ENCODE assay signal across 17 cellular contexts in the genomic region with DNA sequence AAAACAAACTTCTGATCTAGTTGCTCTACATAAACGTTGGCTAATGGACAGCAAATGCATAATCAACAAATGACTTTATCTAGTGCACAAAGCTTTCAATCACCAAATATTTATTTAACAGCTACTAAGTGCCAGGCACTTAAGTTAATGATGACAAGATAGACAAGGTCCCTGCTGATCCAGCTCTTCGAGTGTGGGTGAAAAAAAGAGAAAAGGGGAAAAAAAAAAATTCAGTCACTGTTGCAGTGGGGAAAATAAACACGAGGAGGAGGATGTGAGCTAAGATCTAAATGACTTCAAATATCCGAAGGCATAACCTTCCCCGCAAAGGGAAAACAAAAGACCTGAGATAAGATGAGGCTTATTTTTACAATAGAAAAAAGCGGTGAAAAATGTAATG. TPM values are rescaled to one million over a fixed set of nuclear protein-coding genes. Genes with fewer than 3 reads are reported as not detected.
A peak's percentile ranks its signal among the peaks of the same experiment; 100 is the strongest.
DNase-seq lines count a peak whose midpoint lies in the region; ATAC-seq and TF ChIP-seq lines count a peak whose summit lies in the region.
"Had no signal": no experiment of that assay in that cellular context is flagged by ENCODE, and none has a peak within 500 bp of the region (broad histone marks: within the 10 kb centered on the region; RNA-seq: fewer than 3 reads in every experiment).

No MANE protein-coding gene starts in this region.

- DNase-seq in T-helper 2 cell treated with Interferon-gamma antibody and Interleukin-4, amounts not matched to agents 5 μg/mL and 100 μg/mL, for 36 hours (ENCODE audit: low spot score), result no peak
- DNase-seq in T-helper 2 cell (no peak), mesenchymal stem cell (peak; percentile 8), NK-92 (lab: John Stamatoyannopoulos, UW; ENCODE audit: unreplicated experiment) (no peak)
- no peak for DNase-seq in activated CD8-positive, alpha-beta T cell treated with anti-CD3 and anti-CD28 coated beads for 36 hours
- no peak for DNase-seq in effector CD4-positive, alpha-beta T cell
- DNase-seq: activated CD4-positive, alpha-beta memory T cell treated with anti-CD3 and anti-CD28 coated beads, Interleukin-2, amount 10 ng/mL, durations not matched to agents 7 days and 5 days; activated naive CD4-positive, alpha-beta T cell treated with anti-CD3 and anti-CD28 coated beads for 36 hours; caudate nucleus; DND-41; left colon; NCI-H1436 treated with DMSO at 0.1 percent for 48 hours; SHP77 treated with DMSO at 0.1 percent for 48 hours; spleen had no signal

- no peak overlapping the region for H4K8ac ChIP-seq in mesenchymal stem cell (ENCODE audit: low read length)

- intact Hi-C loops in activated CD8-positive, alpha-beta T cell treated with anti-CD3 and anti-CD28 coated beads for 36 hours (cut with micrococcal nuclease), result no loop called here

- H2BK120ac ChIP-seq in mesenchymal stem cell (ENCODE audit: low read depth, low read length), result no peak overlapping the region

- CTCF ChIA-PET in HEK293 (lab: Yijun Ruan, JAX), result interaction anchor here (0.7 to 0.9 kb wide), 2 partner anchors 11 to 40 kb away, joined by 3 to 4 read pairs; no protein-coding TSS in a partner anchor
- CTCF ChIA-PET in activated CD8-positive, alpha-beta T cell treated with anti-CD3 and anti-CD28 coated beads for 36 hours (lab: Charles Lee), result interaction anchor here (1.0 to 1.7 kb wide), 4 partner anchors 11 to 28 kb away, joined by 3 to 6 read pairs (median 4); no protein-coding TSS in a partner anchor

- no peak overlapping the region for H3K18ac ChIP-seq in mesenchymal stem cell (ENCODE audit: low read depth in 1 of 2, low read length in 2 of 2)

- H4K91ac ChIP-seq in mesenchymal stem cell (ENCODE audit: low read length), result no peak overlapping the region

- H2BK15ac ChIP-seq in mesenchymal stem cell (ENCODE audit: low read depth, poor library complexity, severe bottlenecking), result no peak overlapping the region

- no peak overlapping the region for H2BK5ac ChIP-seq in mesenchymal stem cell (ENCODE audit: low read depth, low read length, poor library complexity, severe bottlenecking)

- H3K4ac ChIP-seq in mesenchymal stem cell (ENCODE audit: low read depth in 1 of 2, low read length in 2 of 2), result no peak overlapping the region

- H3K4me1 Mint-ChIP-seq in T-helper 2 cell treated with Interferon-gamma antibody and Interleukin-4, amounts not matched to agents 5 μg/mL and 100 μg/mL, for 36 hours (ENCODE audit: low read depth), result peaks cover 37% of the 10 kb centered on the region
- H3K4me1 Mint-ChIP-seq in activated CD8-positive, alpha-beta T cell treated with anti-CD3 and anti-CD28 coated beads for 36 hours (ENCODE audit: low read depth), result peaks cover 65% of the 10 kb centered on the region

- H3K79me1 ChIP-seq in mesenchymal stem cell (replicated peaks; ENCODE audit: low read length, poor library complexity, severe bottlenecking), result peaks cover 21% of the 10 kb centered on the region

- H3K36me3 ChIP-seq in HEK293 (ENCODE audit: control insufficient read depth in 2 of 2, insufficient read depth in 1 of 2, low read length in 2 of 2), result peaks cover 51 to 84% of the 10 kb centered on the region in 2 experiments
- peaks cover 13 to 36% of the 10 kb centered on the region in 2 experiments for H3K36me3 ChIP-seq in mesenchymal stem cell (ENCODE audit: control insufficient read depth in 1 of 2, insufficient read depth in 2 of 2, low read depth in 1 of 2, low read length in 2 of 2)
- H3K36me3 ChIP-seq: prostate gland had no signal

- H3K9ac ChIP-seq in mesenchymal stem cell (ENCODE audit: low read length), result no peak overlapping the region

- H3K36me3 Mint-ChIP-seq in T-helper 2 cell treated with Interferon-gamma antibody and Interleukin-4, amounts not matched to agents 5 μg/mL and 100 μg/mL, for 36 hours (ENCODE audit: low read depth), result peaks cover 49% of the 10 kb centered on the region
- H3K36me3 Mint-ChIP-seq in activated CD8-positive, alpha-beta T cell treated with anti-CD3 and anti-CD28 coated beads for 36 hours (ENCODE audit: low read depth), result peaks cover 58% of the 10 kb centered on the region

- no peak overlapping the region for H2AFZ ChIP-seq in mesenchymal stem cell (ENCODE audit: low read depth, low read length)

- H3K4me3 ChIP-seq in HEK293 (ENCODE audit: low read depth, low read length), result no peak overlapping the region
- no peak overlapping the region for H3K4me3 ChIP-seq in mesenchymal stem cell (ENCODE audit: insufficient read depth in 1 of 2, low read depth in 1 of 2, low read length in 2 of 2)
- H3K4me3 ChIP-seq: prostate gland, spleen had no signal

- no peak for TF ChIP-seq CTCF in HEK293 (tag by site-specific recombination; IDR thresholded peaks at IDR 0.05)
- no peak for TF ChIP-seq CTCF in activated CD8-positive, alpha-beta T cell treated with anti-CD3 and anti-CD28 coated beads for 36 hours (IDR thresholded peaks at IDR 0.05)

- no peaks in the 10 kb centered on the region for H3K27me3 ChIP-seq in mesenchymal stem cell (ENCODE audit: control insufficient read depth in 1 of 2, insufficient read depth in 1 of 2, low read length in 2 of 2)
- H3K27me3 ChIP-seq: spleen had no signal

- no peak overlapping the region for H2AK5ac ChIP-seq in mesenchymal stem cell (ENCODE audit: low read length, severe bottlenecking)

- H3K27ac Mint-ChIP-seq in T-helper 2 cell treated with Interferon-gamma antibody and Interleukin-4, amounts not matched to agents 5 μg/mL and 100 μg/mL, for 36 hours, result peak overlapping the region; percentile 46
- peak overlapping the region; percentile 30 for H3K27ac Mint-ChIP-seq in activated CD8-positive, alpha-beta T cell treated with anti-CD3 and anti-CD28 coated beads for 36 hours
- H3K27ac Mint-ChIP-seq: activated CD4-positive, alpha-beta memory T cell treated with anti-CD3 and anti-CD28 coated beads, Interleukin-2, amount 10 ng/mL, durations not matched to agents 7 days and 5 days; activated naive CD4-positive, alpha-beta T cell treated with anti-CD3 and anti-CD28 coated beads for 36 hours had no signal

- H3K27ac ChIP-seq in HEK293 (ENCODE audit: extremely low read depth, low read depth, low read length) (no peak overlapping the region), mesenchymal stem cell (ENCODE audit: low read length, poor library complexity, severe bottlenecking) (no peak overlapping the region)
- H3K27ac ChIP-seq: prostate gland, spleen had no signal

- H3K4me2 ChIP-seq in mesenchymal stem cell (ENCODE audit: low read length, poor library complexity, severe bottlenecking), result no peak overlapping the region

- no peaks in the 10 kb centered on the region for H3K9me3 Mint-ChIP-seq in T-helper 2 cell treated with Interferon-gamma antibody and Interleukin-4, amounts not matched to agents 5 μg/mL and 100 μg/mL, for 36 hours
- no peaks in the 10 kb centered on the region for H3K9me3 Mint-ChIP-seq in activated CD8-positive, alpha-beta T cell treated with anti-CD3 and anti-CD28 coated beads for 36 hours
- H3K9me3 Mint-ChIP-seq: activated CD4-positive, alpha-beta memory T cell treated with anti-CD3 and anti-CD28 coated beads, Interleukin-2, amount 10 ng/mL, durations not matched to agents 7 days and 5 days; activated naive CD4-positive, alpha-beta T cell treated with anti-CD3 and anti-CD28 coated beads for 36 hours had no signal

- POLR2A ChIA-PET in HEK293 (lab: Yijun Ruan, JAX), result interaction anchor here (2.0 to 2.4 kb wide), 2 partner anchors 9 to 52 kb away, joined by 4 to 17 read pairs; a partner anchor contains a TSS
- POLR2A ChIA-PET in activated CD8-positive, alpha-beta T cell treated with anti-CD3 and anti-CD28 coated beads for 36 hours (lab: Charles Lee), result interaction anchor here (1.7 to 5.3 kb wide), 2 partner anchors 9 to 41 kb away, joined by 4 to 31 read pairs; a partner anchor contains a TSS

- peaks cover 9% of the 10 kb centered on the region for H3K4me1 ChIP-seq in HEK293 (ENCODE audit: control insufficient read depth, insufficient read depth, low read length)
- peaks cover 1% of the 10 kb centered on the region for H3K4me1 ChIP-seq in mesenchymal stem cell (ENCODE audit: control insufficient read depth, insufficient read depth, low read depth, low read length)
- H3K4me1 ChIP-seq: prostate gland had no signal

- no peaks in the 10 kb centered on the region for H3K27me3 Mint-ChIP-seq in T-helper 2 cell treated with Interferon-gamma antibody and Interleukin-4, amounts not matched to agents 5 μg/mL and 100 μg/mL, for 36 hours (ENCODE audit: low read depth)
- H3K27me3 Mint-ChIP-seq in activated CD8-positive, alpha-beta T cell treated with anti-CD3 and anti-CD28 coated beads for 36 hours, result no peaks in the 10 kb centered on the region
- H3K27me3 Mint-ChIP-seq: activated CD4-positive, alpha-beta memory T cell treated with anti-CD3 and anti-CD28 coated beads, Interleukin-2, amount 10 ng/mL, durations not matched to agents 7 days and 5 days had no signal

- no peaks in the 10 kb centered on the region for H3K9me3 ChIP-seq in HEK293 (ENCODE audit: control insufficient read depth, insufficient read depth, low read depth, low read length)
- H3K9me3 ChIP-seq in mesenchymal stem cell (ENCODE audit: control insufficient read depth, low read length), result no peaks in the 10 kb centered on the region
- H3K9me3 ChIP-seq: prostate gland, spleen had no signal

- no peak overlapping the region for H2BK12ac ChIP-seq in mesenchymal stem cell (ENCODE audit: low read length in 2 of 2)

- no peak for ATAC-seq in activated CD8-positive, alpha-beta T cell treated with anti-CD3 and anti-CD28 coated beads for 36 hours
- no peak for ATAC-seq in GM18861 (IDR thresholded peaks at IDR 0.05; ENCODE audit: unreplicated experiment)
- ATAC-seq: left colon had no signal

- H3K4me3 Mint-ChIP-seq in T-helper 2 cell treated with Interferon-gamma antibody and Interleukin-4, amounts not matched to agents 5 μg/mL and 100 μg/mL, for 36 hours, result peak overlapping the region; percentile 1
- H3K4me3 Mint-ChIP-seq in activated CD8-positive, alpha-beta T cell treated with anti-CD3 and anti-CD28 coated beads for 36 hours, result no peak overlapping the region
- H3K4me3 Mint-ChIP-seq: activated CD4-positive, alpha-beta memory T cell treated with anti-CD3 and anti-CD28 coated beads, Interleukin-2, amount 10 ng/mL, durations not matched to agents 7 days and 5 days; activated naive CD4-positive, alpha-beta T cell treated with anti-CD3 and anti-CD28 coated beads for 36 hours had no signal

- no peak overlapping the region for H3K23ac ChIP-seq in mesenchymal stem cell (ENCODE audit: low read length in 2 of 2)

- H3K14ac ChIP-seq in mesenchymal stem cell (ENCODE audit: low read length in 2 of 2), result no peak overlapping the region

- 77% methylated on average over 6 of the region's 6 CpGs for WGBS in mesenchymal stem cell

TF ChIP-seq in HEK293, 187 proteins besides CTCF, POLR2A, EP300 and RAD21 (continues in another document):
- TF ChIP-seq HOXC10 (CRISPR knock-in tag; IDR thresholded peaks at IDR 0.05) (no peak), GLIS1 (tag by site-specific recombination; IDR thresholded peaks at IDR 0.05) (no peak), ZNF266 (tag by site-specific recombination; IDR thresholded peaks at IDR 0.05; ENCODE audit: low read depth) (no peak)

RNA-seq across cellular contexts. Expression of a gene that starts 9.6 kb away (rescaled TPM):
- 100 to 1,000 TPM; 123 to 132 TPM for total RNA-seq in activated CD8-positive, alpha-beta T cell treated with anti-CD3 and anti-CD28 coated beads for 36 hours
- 52.7 TPM for polyA plus RNA-seq in mesenchymal stem cell (2013, experiment 1 of 2)
- polyA plus RNA-seq in mesenchymal stem cell (2013, experiment 2 of 2), result 54.9 TPM

RNA-seq across cellular contexts. Expression of a gene that starts 51.7 kb away (rescaled TPM):
- 1 to 10 TPM; 2.1 to 2.3 TPM for total RNA-seq in activated CD8-positive, alpha-beta T cell treated with anti-CD3 and anti-CD28 coated beads for 36 hours
- 0.51 TPM for polyA plus RNA-seq in mesenchymal stem cell (2013, experiment 1 of 2)
- 0.49 TPM for polyA plus RNA-seq in mesenchymal stem cell (2013, experiment 2 of 2)
